ENCODE assay signal across 8 cellular contexts in genomic region chr14:37246427-37246829, GRCh38. TPM values are rescaled to one million over a fixed set of nuclear protein-coding genes. Genes with fewer than 3 reads are reported as not detected.
A peak's percentile ranks its signal among the peaks of the same experiment; 100 is the strongest.
DNase-seq lines count a peak whose midpoint lies in the region; ATAC-seq and TF ChIP-seq lines count a peak whose summit lies in the region.

No MANE protein-coding gene starts in this region.

- H3K9me3 Mint-ChIP-seq in chondrocyte (ENCODE audit: low read depth) (no peaks in the 10 kb centered on the region), mesothelial cell of epicardium (no peaks in the 10 kb centered on the region)
- H3K9me3 Mint-ChIP-seq in activated CD4-positive, alpha-beta memory T cell treated with anti-CD3 and anti-CD28 coated beads for 36 hours = no peaks in the 10 kb centered on the region

- H3K27ac Mint-ChIP-seq in chondrocyte (ENCODE audit: unreplicated experiment) (no peak overlapping the region), mesothelial cell of epicardium (no peak overlapping the region)
- no peak overlapping the region for H3K27ac Mint-ChIP-seq in activated CD4-positive, alpha-beta memory T cell treated with anti-CD3 and anti-CD28 coated beads for 36 hours

- TF ChIP-seq CTCF in chondrocyte (IDR thresholded peaks at IDR 0.05) (peak; percentile 98), mesothelial cell of epicardium (IDR thresholded peaks at IDR 0.05; ENCODE audit: unreplicated experiment) (peak; percentile 91)

- no peaks in the 10 kb centered on the region for H3K4me1 Mint-ChIP-seq in chondrocyte (ENCODE audit: low read depth)
- peaks cover 4% of the 10 kb centered on the region for H3K4me1 Mint-ChIP-seq in mesothelial cell of epicardium
- no peaks in the 10 kb centered on the region for H3K4me1 Mint-ChIP-seq in activated CD4-positive, alpha-beta memory T cell treated with anti-CD3 and anti-CD28 coated beads for 36 hours (ENCODE audit: low read depth)

- H3K36me3 Mint-ChIP-seq in chondrocyte (ENCODE audit: low read depth) (no peaks in the 10 kb centered on the region), mesothelial cell of epicardium (no peaks in the 10 kb centered on the region)
- no peaks in the 10 kb centered on the region for H3K36me3 Mint-ChIP-seq in activated CD4-positive, alpha-beta memory T cell treated with anti-CD3 and anti-CD28 coated beads for 36 hours

- DNase-seq in DMS153 (lab: John Stamatoyannopoulos, UW) (peak; percentile 67), NCI-H69 (lab: John Stamatoyannopoulos, UW) (peak; percentile 98), chondrocyte (ENCODE audit: low spot score) (no peak), mesothelial cell of epicardium (ENCODE audit: low spot score in 2 of 2, unreplicated experiment in 2 of 2) (no peak)
- no peak for DNase-seq in activated CD4-positive, alpha-beta memory T cell treated with anti-CD3 and anti-CD28 coated beads for 36 hours

- H3K4me3 Mint-ChIP-seq in chondrocyte (ENCODE audit: unreplicated experiment) (no peak overlapping the region), mesothelial cell of epicardium (no peak overlapping the region)
- H3K4me3 Mint-ChIP-seq in activated CD4-positive, alpha-beta memory T cell treated with anti-CD3 and anti-CD28 coated beads for 36 hours = no peak overlapping the region

- CTCF ChIA-PET in activated CD4-positive, alpha-beta memory T cell treated with anti-CD3 and anti-CD28 coated beads for 36 hours (lab: Charles Lee) = interaction anchor here (0.5 to 4.4 kb wide), 6 partner anchors 11 to 721 kb away, joined by 3 to 42 read pairs (median 3); no protein-coding TSS in a partner anchor

- H3K27me3 Mint-ChIP-seq in chondrocyte (ENCODE audit: low read depth) (no peaks in the 10 kb centered on the region), mesothelial cell of epicardium (ENCODE audit: low read depth) (no peaks in the 10 kb centered on the region)
- peaks cover 1% of the 10 kb centered on the region for H3K27me3 Mint-ChIP-seq in activated CD4-positive, alpha-beta memory T cell treated with anti-CD3 and anti-CD28 coated beads for 36 hours

- peak; percentile 72 for ATAC-seq in HG03159 (IDR thresholded peaks at IDR 0.05; ENCODE audit: unreplicated experiment)
- no peak for ATAC-seq in GM21576 (IDR thresholded peaks at IDR 0.05; ENCODE audit: unreplicated experiment)
- no peak for ATAC-seq in HG03571 (IDR thresholded peaks at IDR 0.05; ENCODE audit: unreplicated experiment)

- POLR2A ChIA-PET in activated CD4-positive, alpha-beta memory T cell treated with anti-CD3 and anti-CD28 coated beads for 36 hours (lab: Charles Lee) = no interaction called here

- intact Hi-C loops in activated CD4-positive, alpha-beta memory T cell treated with anti-CD3 and anti-CD28 coated beads for 36 hours (cut with micrococcal nuclease) = loop anchor here (1.0 to 5.0 kb wide), 3 partner anchors 348 to 1621 kb away; no protein-coding TSS in a partner anchor

RNA-seq across cellular contexts. Expression of gene MIPOL1, which starts 48.7 kb away (rescaled TPM):
- total RNA-seq in chondrocyte (9.8 to 14.5 TPM (median 11.6 TPM) in 3 replicates), mesothelial cell of epicardium (24.3 to 29.2 TPM (median 28.4 TPM) in 3 replicates)
- total RNA-seq in activated CD4-positive, alpha-beta memory T cell treated with anti-CD3 and anti-CD28 coated beads for 36 hours = under 1 TPM; 0.14 to 0.51 TPM

Comparison
In these comparisons a context has a peak if more than half of its experiments do, and no peak if none do; other contexts are left out.
1. DNase-seq: peak in DMS153 (single experiment) and NCI-H69 (single experiment); none in chondrocyte (single experiment), mesothelial cell of epicardium (0 of 2) and activated CD4-positive, alpha-beta memory T cell treated with anti-CD3 and anti-CD28 coated beads for 36 hours (single experiment).